In genomic region chr11:70397983-70398833, GRCh38 we compare ENCODE assay signal across 8 cellular contexts.
DNase-seq lines count a peak whose midpoint lies in the region; ATAC-seq and TF ChIP-seq lines count a peak whose summit lies in the region.

TSS of gene CTTN (plus strand) at chr11:70398529. CDS start at chr11:70407298, 8,769 bp downstream.

- ATAC-seq in HG03354 (IDR thresholded peaks at IDR 0.05; ENCODE audit: poor library complexity, severe bottlenecking, unreplicated experiment) (peak; percentile 52), HG03196 (IDR thresholded peaks at IDR 0.05; ENCODE audit: unreplicated experiment) (no peak)

- peak; percentile 83 for DNase-seq in GDM1 (lab: John Stamatoyannopoulos, UW)
- peak; percentile 81 for DNase-seq in NCI-H510A treated with DMSO at 0.1 percent for 48 hours (lab: John Stamatoyannopoulos, UW)
- peak; percentile 52 for DNase-seq in activated CD4-positive, alpha-beta T cell treated with anti-CD3 and anti-CD28 coated beads, Interleukin-2, amount 50 U/mL, for 1 hour
- DNase-seq in coronary artery (ENCODE audit: low spot score), result peak; percentile 90
- peak; percentile 41 to 66 for DNase-seq in stimulated activated CD4-positive, alpha-beta T cell treated with anti-CD3 and anti-CD28 coated beads, Interleukin-15, amount 100 ng/mL, for 48 hours (ENCODE audit: low read depth in 2 of 2)

- H3K4me3 ChIP-seq in coronary artery, result peak within 1 kb of the TSS; percentile 96

- no peaks in the 10 kb centered on the region for H3K27me3 ChIP-seq in layer of hippocampus (ENCODE audit: control insufficient read depth, insufficient read depth, low read length)

- H3K27ac ChIP-seq in coronary artery (peak within 1 kb of the TSS; percentile 91 to 93), layer of hippocampus (ENCODE audit: low read depth, low read length) (peak within 1 kb of the TSS; percentile 62)

- no peak for TF ChIP-seq CTCF in coronary artery (IDR thresholded peaks at IDR 0.05)
